Comparison of ENCODE assay signal across 11 cellular contexts in the genomic region with DNA sequence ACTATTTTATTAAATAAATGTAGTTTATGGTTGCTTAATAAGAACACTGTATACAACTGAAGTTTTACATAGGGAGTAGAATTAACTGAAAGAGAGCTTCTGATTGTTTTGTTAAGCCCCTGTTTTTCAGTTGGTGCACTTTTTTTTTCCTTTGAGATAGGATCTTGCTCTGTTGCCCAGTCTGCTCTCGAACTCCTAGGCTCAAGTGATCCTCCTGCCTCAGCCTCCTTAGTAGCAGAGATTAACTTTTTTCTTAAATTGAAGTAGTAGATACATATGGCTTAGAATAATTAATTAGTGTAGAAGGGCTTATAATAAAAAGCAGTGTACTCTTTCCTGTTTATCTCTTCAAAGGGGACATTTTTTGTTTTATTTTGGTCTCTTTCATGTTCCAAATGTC.
"Had no signal": no experiment of that assay in that cellular context is flagged by ENCODE, and none has a peak within 500 bp of the region (broad histone marks: within the 10 kb centered on the region; RNA-seq: fewer than 3 reads in every experiment).

No MANE protein-coding gene starts in this region.

- H3K27ac Mint-ChIP-seq: GM23338, H9, HFFc6 had no signal

- H3K4me3 ChIP-seq: GM23248, GM23338, HAP-1 had no signal

- H2AFZ ChIP-seq: GM23248, GM23338 had no signal

- H3K4me3 Mint-ChIP-seq: GM23338, H9, HFFc6 had no signal

- H3K9ac ChIP-seq: GM23248 had no signal

- DNase-seq: GM23248, GOT3, H7, H9, HCEC 1CT, HFFc6 had no signal

- ATAC-seq: GM23338, HCT116 had no signal

- H3K36me3 ChIP-seq: HAP-1 had no signal

- H3K4me2 ChIP-seq: GM23338 had no signal

- H3K27ac ChIP-seq: GM23248 had no signal

- FAIRE-seq: H1, H54 had no signal
